Comparison of ENCODE assay signal across 8 cellular contexts in the genomic region with DNA sequence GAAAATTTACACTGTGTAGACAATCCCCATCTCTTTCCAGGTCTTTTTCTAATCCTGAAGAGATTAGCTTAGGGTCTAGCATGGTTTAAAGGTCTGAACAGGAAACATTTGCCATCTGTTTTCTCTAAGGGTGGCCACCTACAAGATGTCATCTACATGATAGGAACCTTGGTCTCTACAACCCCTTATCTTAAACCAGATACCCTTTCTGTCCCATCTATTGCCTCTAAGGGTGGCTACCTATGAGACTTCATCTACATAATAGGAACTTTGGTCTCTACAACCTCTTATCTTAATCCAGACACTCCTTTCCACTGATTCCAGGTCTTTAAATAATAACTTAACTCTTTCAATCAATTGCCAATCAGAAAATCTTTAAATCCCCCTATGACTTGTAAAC.
"Had no signal": no experiment of that assay in that cellular context is flagged by ENCODE, and none has a peak within 500 bp of the region (broad histone marks: within the 10 kb centered on the region; RNA-seq: fewer than 3 reads in every experiment).

No MANE protein-coding gene starts in this region.

- H2AFZ ChIP-seq: GM23338 had no signal

- FAIRE-seq: H1, H54, HTR-8/SVneo, K562 had no signal

- H3K4me2 ChIP-seq: GM23338 had no signal

- H3K4me3 ChIP-seq: GM23338, K562 had no signal

- DNase-seq: H9, HCEC 1CT, IMR-90 had no signal

- ATAC-seq: GM23338, K562 had no signal
